In genomic region chr12:120092531-120093335, GRCh38 we compare ENCODE assay signal across 17 cellular contexts. TPM values are rescaled to one million over a fixed set of nuclear protein-coding genes. Genes with fewer than 3 reads are reported as not detected.
DNase-seq lines count a peak whose midpoint lies in the region; ATAC-seq lines count a peak whose summit lies in the region.
"Had no signal": no experiment of that assay in that cellular context is flagged by ENCODE, and none has a peak within 500 bp of the region (broad histone marks: within the 10 kb centered on the region; RNA-seq: fewer than 3 reads in every experiment).

No MANE protein-coding gene starts in this region.

- peak overlapping the region; percentile 58 for H3K27ac Mint-ChIP-seq in activated T-cell treated with anti-CD3 and anti-CD28 coated beads, Interleukin-2, amount 50 U/mL, for 72 hours
- H3K27ac Mint-ChIP-seq in stimulated activated naive CD8-positive, alpha-beta T cell treated with anti-CD3 and anti-CD28 coated beads, Interleukin-15, Interleukin-2, amounts not matched to agents 100 ng/mL and 50 ng/mL, for 24 hours: peak overlapping the region; percentile 31

- H3K9me3 Mint-ChIP-seq in activated T-cell treated with anti-CD3 and anti-CD28 coated beads, Interleukin-2, amount 50 U/mL, for 72 hours: no peaks in the 10 kb centered on the region
- H3K9me3 Mint-ChIP-seq in stimulated activated naive CD8-positive, alpha-beta T cell treated with anti-CD3 and anti-CD28 coated beads, Interleukin-15, Interleukin-2, amounts not matched to agents 100 ng/mL and 50 ng/mL, for 24 hours: no peaks in the 10 kb centered on the region
- H3K9me3 Mint-ChIP-seq: naive thymus-derived CD8-positive, alpha-beta T cell had no signal

- peak; percentile 7 to 12 for ATAC-seq in activated T-cell treated with anti-CD3 and anti-CD28 coated beads, Interleukin-2, amount 50 U/mL, for 72 hours (replicated peaks in 1 of 2)
- ATAC-seq: gastrocnemius medialis had no signal

- peaks cover 66% of the 10 kb centered on the region for H3K36me3 ChIP-seq in NT2/D1 (ENCODE audit: insufficient read depth, insufficient read length, low read length)
- peaks cover 28% of the 10 kb centered on the region for H3K36me3 ChIP-seq in effector memory CD4-positive, alpha-beta T cell (ENCODE audit: control insufficient read depth, insufficient read depth, low read length)
- H3K36me3 ChIP-seq: colonic mucosa had no signal

- peaks cover 14% of the 10 kb centered on the region for H3K4me1 Mint-ChIP-seq in activated T-cell treated with anti-CD3 and anti-CD28 coated beads, Interleukin-2, amount 50 U/mL, for 72 hours (ENCODE audit: low read depth)
- peaks cover 5% of the 10 kb centered on the region for H3K4me1 Mint-ChIP-seq in stimulated activated naive CD8-positive, alpha-beta T cell treated with anti-CD3 and anti-CD28 coated beads, Interleukin-15, Interleukin-2, amounts not matched to agents 100 ng/mL and 50 ng/mL, for 24 hours (ENCODE audit: low read depth)

- H3K4me1 ChIP-seq in NT2/D1 (ENCODE audit: insufficient read depth, insufficient read length): peaks cover 40% of the 10 kb centered on the region
- H3K4me1 ChIP-seq in effector memory CD4-positive, alpha-beta T cell (ENCODE audit: control insufficient read depth, insufficient read depth, low read length, poor library complexity, severe bottlenecking): no peaks in the 10 kb centered on the region
- H3K4me1 ChIP-seq: colonic mucosa had no signal

- H3K27ac ChIP-seq in effector memory CD4-positive, alpha-beta T cell (ENCODE audit: insufficient read depth, low read length, poor library complexity, severe bottlenecking): no peak overlapping the region
- H3K27ac ChIP-seq: colonic mucosa, gastrocnemius medialis, VCaP had no signal

- H3K4me3 ChIP-seq in NT2/D1 (ENCODE audit: insufficient read length, low read depth): no peak overlapping the region
- no peak overlapping the region for H3K4me3 ChIP-seq in effector memory CD4-positive, alpha-beta T cell (ENCODE audit: insufficient read depth, low read depth, low read length, poor library complexity, severe bottlenecking)
- H3K4me3 ChIP-seq: colonic mucosa, gastrocnemius medialis, lung had no signal

- H3K36me3 Mint-ChIP-seq in activated T-cell treated with anti-CD3 and anti-CD28 coated beads, Interleukin-2, amount 50 U/mL, for 72 hours (ENCODE audit: insufficient read depth in 2 of 2): peaks cover 8 to 19% of the 10 kb centered on the region in 2 donors
- H3K36me3 Mint-ChIP-seq in stimulated activated naive CD8-positive, alpha-beta T cell treated with anti-CD3 and anti-CD28 coated beads, Interleukin-15, Interleukin-2, amounts not matched to agents 100 ng/mL and 50 ng/mL, for 24 hours (ENCODE audit: low read depth): peaks cover 38% of the 10 kb centered on the region

- no peaks in the 10 kb centered on the region for H3K9me3 ChIP-seq in NT2/D1 (ENCODE audit: insufficient read depth, low read length)
- no peaks in the 10 kb centered on the region for H3K9me3 ChIP-seq in effector memory CD4-positive, alpha-beta T cell (ENCODE audit: control insufficient read depth, low read length)
- H3K9me3 ChIP-seq: colonic mucosa, gastrocnemius medialis had no signal

- peak overlapping the region; percentile 70 for H3K9ac ChIP-seq in NT2/D1 (ENCODE audit: insufficient read length, low read depth)

- H3K4me3 Mint-ChIP-seq in activated T-cell treated with anti-CD3 and anti-CD28 coated beads, Interleukin-2, amount 50 U/mL, for 72 hours: no peak overlapping the region
- no peak overlapping the region for H3K4me3 Mint-ChIP-seq in stimulated activated naive CD8-positive, alpha-beta T cell treated with anti-CD3 and anti-CD28 coated beads, Interleukin-15, Interleukin-2, amounts not matched to agents 100 ng/mL and 50 ng/mL, for 24 hours
- H3K4me3 Mint-ChIP-seq: CD4-positive, alpha-beta memory T cell; naive thymus-derived CD8-positive, alpha-beta T cell had no signal

- DNase-seq in activated T-cell treated with anti-CD3 and anti-CD28 coated beads, Interleukin-2, amount 50 U/mL, for 72 hours: no peak
- DNase-seq in activated T-cell treated with anti-CD3 and anti-CD28 coated beads for 4 hours (no peak), NT2/D1 (ENCODE audit: low read depth, low spot score) (no peak), left kidney (ENCODE audit: low read depth, low spot score) (peak; percentile 29), RPMI8226 (no peak), hypothalamus (lab: John Stamatoyannopoulos, UW) (no peak)
- DNase-seq in effector memory CD4-positive, alpha-beta T cell: no peak
- DNase-seq: activated gamma-delta T cell; CD4-positive, alpha-beta memory T cell; colonic mucosa; gastrocnemius medialis; naive thymus-derived CD8-positive, alpha-beta T cell; NCI-H1436; T-helper 1 cell had no signal

- H3K27me3 Mint-ChIP-seq in activated T-cell treated with anti-CD3 and anti-CD28 coated beads, Interleukin-2, amount 50 U/mL, for 72 hours (ENCODE audit: low read depth): no peaks in the 10 kb centered on the region
- no peaks in the 10 kb centered on the region for H3K27me3 Mint-ChIP-seq in stimulated activated naive CD8-positive, alpha-beta T cell treated with anti-CD3 and anti-CD28 coated beads, Interleukin-15, Interleukin-2, amounts not matched to agents 100 ng/mL and 50 ng/mL, for 24 hours
- H3K27me3 Mint-ChIP-seq: CD4-positive, alpha-beta memory T cell; naive thymus-derived CD8-positive, alpha-beta T cell had no signal

- no peaks in the 10 kb centered on the region for H3K27me3 ChIP-seq in NT2/D1 (ENCODE audit: insufficient read depth, insufficient read length)
- no peaks in the 10 kb centered on the region for H3K27me3 ChIP-seq in effector memory CD4-positive, alpha-beta T cell (replicated peaks; ENCODE audit: control insufficient read depth, insufficient read depth, low read length, poor library complexity, severe bottlenecking)
- H3K27me3 ChIP-seq: colonic mucosa, gastrocnemius medialis had no signal

RNA-seq across cellular contexts. Expression of gene RAB35, which starts 23.8 kb away (rescaled TPM):
- 10 to 100 TPM; 66.2 to 78.9 TPM for total RNA-seq in activated T-cell treated with anti-CD3 and anti-CD28 coated beads, Interleukin-2, amount 50 U/mL, for 72 hours
